Comparison of ENCODE assay signal across 15 cellular contexts in the genomic region with DNA sequence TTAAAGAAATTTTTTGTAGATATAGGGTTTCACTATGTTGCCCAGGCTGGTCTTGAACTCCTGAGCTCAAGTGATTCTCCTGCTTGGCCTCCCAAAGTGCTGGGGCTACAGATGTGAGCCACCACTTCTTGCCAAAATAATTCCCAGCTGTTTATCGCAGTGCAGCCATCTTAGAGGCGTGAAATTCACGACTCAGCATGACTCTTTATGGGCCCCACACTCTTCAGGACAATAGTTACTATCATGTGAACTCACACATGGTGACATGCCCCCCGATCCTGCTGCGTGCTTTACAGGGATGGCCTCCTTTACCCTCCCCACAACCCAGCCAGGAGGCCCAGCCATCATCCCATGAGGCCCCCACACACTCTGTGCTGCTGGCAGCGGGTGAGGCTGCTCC. TPM values are rescaled to one million over a fixed set of nuclear protein-coding genes. Genes with fewer than 3 reads are reported as not detected.
DNase-seq lines count a peak whose midpoint lies in the region; ATAC-seq and TF ChIP-seq lines count a peak whose summit lies in the region.
"Had no signal": no experiment of that assay in that cellular context is flagged by ENCODE, and none has a peak within 500 bp of the region (broad histone marks: within the 10 kb centered on the region; RNA-seq: fewer than 3 reads in every experiment).

No MANE protein-coding gene starts in this region.

- H3K9me3 ChIP-seq in Caco-2: no peaks in the 10 kb centered on the region
- no peaks in the 10 kb centered on the region for H3K9me3 ChIP-seq in SK-N-MC (ENCODE audit: low read depth, low read length)
- H3K9me3 ChIP-seq in naive thymus-derived CD4-positive, alpha-beta T cell (ENCODE audit: control insufficient read depth in 2 of 3, low read length in 3 of 3): no peaks in the 10 kb centered on the region
- H3K9me3 ChIP-seq: tibial nerve had no signal

- TF ChIP-seq CTCF in Caco-2 (IDR thresholded peaks at IDR 0.05; ENCODE audit: insufficient read depth in 1 of 2, low read depth in 1 of 2, low read length in 1 of 2, severe bottlenecking in 1 of 2, unreplicated experiment in 1 of 2) (no peak), nephron (IDR thresholded peaks at IDR 0.05; ENCODE audit: unreplicated experiment in 3 of 3) (no peak)

- H3K27me3 Mint-ChIP-seq in Caco-2 (ENCODE audit: insufficient read depth, unreplicated experiment) (no peaks in the 10 kb centered on the region), nephron (ENCODE audit: low read depth) (no peaks in the 10 kb centered on the region)
- H3K27me3 Mint-ChIP-seq in naive thymus-derived CD4-positive, alpha-beta T cell: no peaks in the 10 kb centered on the region

- H3K4me3 ChIP-seq in Caco-2 (ENCODE audit: low read depth, low read length) (no peak overlapping the region), SK-N-MC (no peak overlapping the region)
- no peak overlapping the region for H3K4me3 ChIP-seq in naive thymus-derived CD4-positive, alpha-beta T cell (ENCODE audit: low read length)
- H3K4me3 ChIP-seq: neural progenitor cell, tibial nerve had no signal

- peak overlapping the region; percentile 53 for H3K27ac Mint-ChIP-seq in Caco-2 (ENCODE audit: unreplicated experiment)
- no peak overlapping the region for H3K27ac Mint-ChIP-seq in nephron
- peak overlapping the region in 2 of 9 donors; percentile 52 to 55 for H3K27ac Mint-ChIP-seq in naive thymus-derived CD4-positive, alpha-beta T cell
- H3K27ac Mint-ChIP-seq: neural progenitor cell had no signal

- H3K9ac ChIP-seq in SK-N-MC (ENCODE audit: insufficient read length): peak overlapping the region; percentile 55
- H3K9ac ChIP-seq: neural progenitor cell had no signal

- intact Hi-C loops in Caco-2 (cut with micrococcal nuclease; ENCODE audit: unreplicated experiment): no loop called here
- intact Hi-C loops in naive thymus-derived CD4-positive, alpha-beta T cell (cut with micrococcal nuclease): no loop called here

- no peak overlapping the region for H3K4me3 Mint-ChIP-seq in Caco-2 (ENCODE audit: unreplicated experiment)
- peak overlapping the region; percentile 43 to 75 (median 58) for H3K4me3 Mint-ChIP-seq in nephron
- peak overlapping the region in 3 of 10 donors; percentile 25 to 45 (median 27) for H3K4me3 Mint-ChIP-seq in naive thymus-derived CD4-positive, alpha-beta T cell
- H3K4me3 Mint-ChIP-seq: neural progenitor cell had no signal

- CTCF ChIA-PET in Caco-2 (lab: Charles Lee): no interaction called here
- CTCF ChIA-PET in naive thymus-derived CD4-positive, alpha-beta T cell (lab: Charles Lee): interaction anchor here (0.5 kb wide), 1 partner anchor 198 kb away, joined by 3 read pairs; no protein-coding TSS in a partner anchor

- no peaks in the 10 kb centered on the region for H3K9me3 Mint-ChIP-seq in Caco-2 (ENCODE audit: unreplicated experiment)
- no peaks in the 10 kb centered on the region for H3K9me3 Mint-ChIP-seq in nephron
- H3K9me3 Mint-ChIP-seq in naive thymus-derived CD4-positive, alpha-beta T cell: peaks cover 0 to 5% (median 0%) of the 10 kb centered on the region in 11 donors
- H3K9me3 Mint-ChIP-seq: neural progenitor cell had no signal

- BruUV-seq in Caco-2 (replicated peaks; lab: Mats Ljungman, UMichigan): no TSS peak

- H3K4me1 Mint-ChIP-seq in Caco-2 (ENCODE audit: low read depth, unreplicated experiment): no peaks in the 10 kb centered on the region
- peaks cover 19% of the 10 kb centered on the region for H3K4me1 Mint-ChIP-seq in nephron
- peaks cover 20 to 42% (median 31%) of the 10 kb centered on the region in 7 donors for H3K4me1 Mint-ChIP-seq in naive thymus-derived CD4-positive, alpha-beta T cell

- H3K4me1 ChIP-seq in Caco-2: peaks cover 17% of the 10 kb centered on the region
- peaks cover 13 to 18% of the 10 kb centered on the region in 2 donors for H3K4me1 ChIP-seq in naive thymus-derived CD4-positive, alpha-beta T cell (ENCODE audit: control insufficient read depth in 2 of 2, insufficient read depth in 2 of 2, low read length in 2 of 2)

- peak overlapping the region; percentile 57; the same call in 1 of the 2 replicates for H3K27ac ChIP-seq in SK-N-MC
- H3K27ac ChIP-seq in naive thymus-derived CD4-positive, alpha-beta T cell (ENCODE audit: low read depth, low read length): no peak overlapping the region
- H3K27ac ChIP-seq: neural progenitor cell had no signal

- no peaks in the 10 kb centered on the region for H3K27me3 ChIP-seq in Caco-2 (replicated peaks; ENCODE audit: control insufficient read depth, insufficient read depth, low read length)
- no peaks in the 10 kb centered on the region for H3K27me3 ChIP-seq in naive thymus-derived CD4-positive, alpha-beta T cell (ENCODE audit: control insufficient read depth in 2 of 2, insufficient read depth in 2 of 2, low read length in 2 of 2)
- H3K27me3 ChIP-seq: neural progenitor cell, tibial nerve had no signal

- DNase-seq in Caco-2 (no peak), SK-N-MC (ENCODE audit: low read depth, low spot score) (no peak), HK-2 (ENCODE audit: unreplicated experiment) (no peak)
- no peak for DNase-seq in naive thymus-derived CD4-positive, alpha-beta T cell
- DNase-seq: activated CD4-positive, alpha-beta T cell treated with anti-CD3 and anti-CD28 coated beads, Interleukin-2, amount 50 U/mL, for 48 hours; anterior cingulate cortex; kidney glomerular epithelial cell; NCI-H2029 treated with DMSO at 0.1 percent for 48 hours; RPMI8226; SW 1271 had no signal

- no peak for ATAC-seq in naive thymus-derived CD4-positive, alpha-beta T cell

- H3K36me3 ChIP-seq in Caco-2 (ENCODE audit: control insufficient read depth, insufficient read depth, low read length) (0 out of 2 replicates have a peak, but pooled peaks cover 1% of the 10 kb centered on the region), SK-N-MC (ENCODE audit: insufficient read depth, low read length) (peaks cover 57% of the 10 kb centered on the region)
- H3K36me3 ChIP-seq in naive thymus-derived CD4-positive, alpha-beta T cell (ENCODE audit: control insufficient read depth in 2 of 3, insufficient read depth in 3 of 3, low read length in 3 of 3): peaks cover 13 to 69% (median 23%) of the 10 kb centered on the region in 3 experiments
- H3K36me3 ChIP-seq: neural progenitor cell had no signal

- POLR2A ChIA-PET in Caco-2 (lab: Charles Lee): no interaction called here
- POLR2A ChIA-PET in naive thymus-derived CD4-positive, alpha-beta T cell (lab: Charles Lee): interaction anchor here (0.6 to 1.0 kb wide), 2 partner anchors 47 to 168 kb away, joined by 3 read pairs; no protein-coding TSS in a partner anchor

- peaks cover 88% of the 10 kb centered on the region for H3K36me3 Mint-ChIP-seq in Caco-2 (ENCODE audit: insufficient read depth, unreplicated experiment)
- peaks cover 33% of the 10 kb centered on the region for H3K36me3 Mint-ChIP-seq in nephron (ENCODE audit: low read depth)
- peaks cover 12 to 27% (median 14%) of the 10 kb centered on the region in 5 donors for H3K36me3 Mint-ChIP-seq in naive thymus-derived CD4-positive, alpha-beta T cell

RNA-seq across cellular contexts. Expression of gene COX19, which starts 4.6 kb away (rescaled TPM):
- 24.8 and 25.6 TPM in 2 replicates for total RNA-seq in Caco-2 (2022)
- 10 to 100 TPM; 18.3 to 48.2 (median 46.1) TPM for total RNA-seq in naive thymus-derived CD4-positive, alpha-beta T cell
- polyA plus RNA-seq in naive thymus-derived CD4-positive, alpha-beta T cell: 10 to 100 TPM; 26.7 to 28.1 TPM

RNA-seq across cellular contexts. Expression of gene CYP2W1, which starts 12.2 kb away (rescaled TPM):
- 24.0 and 25.1 TPM in 2 replicates for total RNA-seq in Caco-2 (2022)
- not detected for total RNA-seq in naive thymus-derived CD4-positive, alpha-beta T cell
- not detected for polyA plus RNA-seq in naive thymus-derived CD4-positive, alpha-beta T cell
- total RNA-seq: mesenteric fat pad had no signal
- polyA plus RNA-seq: BJ had no signal

RNA-seq across cellular contexts. Expression of gene ADAP1, which starts 16.3 kb away (rescaled TPM):
- total RNA-seq in Caco-2 (2022): 65.6 and 77.6 TPM in 2 replicates
- total RNA-seq in naive thymus-derived CD4-positive, alpha-beta T cell: 10 to 100 TPM in 3 of 5 experiments, 1 to 10 TPM in 2; 5.0 to 68.6 (median 17.3) TPM
- polyA plus RNA-seq in naive thymus-derived CD4-positive, alpha-beta T cell: 1 to 10 TPM; 3.8 to 5.5 TPM

Comparison
In these comparisons a context has a peak if more than half of its experiments do, and no peak if none do; other contexts are left out.
1. RNA of gene CYP2W1, which starts 12.2 kb away (total RNA-seq): 24.0 to 25.1 TPM in Caco-2; not detected in naive thymus-derived CD4-positive, alpha-beta T cell; every median in the first group is over 10 times any median in the second.